Comparison of ENCODE assay signal across 25 cellular contexts in genomic region chr13:94058821-94059360, GRCh38.
"Had no signal": no experiment of that assay in that cellular context is flagged by ENCODE, and none has a peak within 500 bp of the region (broad histone marks: within the 10 kb centered on the region; RNA-seq: fewer than 3 reads in every experiment).

No MANE protein-coding gene starts in this region.

- DNase-seq: dorsolateral prefrontal cortex; effector CD4-positive, alpha-beta T cell; endodermal cell; foreskin melanocyte; kidney; mucosa of descending colon; naive B cell; right cardiac atrium; stimulated activated CD4-positive, alpha-beta T cell treated with anti-CD3 and anti-CD28 coated beads, Interleukin-15, amount 100 ng/mL, for 24 hours; stimulated activated CD4-positive, alpha-beta T cell treated with anti-CD3 and anti-CD28 coated beads, Interleukin-2, amount 100 ng/mL, for 48 hours; stimulated activated naive B cell treated with anti-CD40 and anti-IgM and Interleukin-4, amounts not matched to agents 10 μg/mL and 1 μg/mL and 100 μg/mL, for 72 hours; stimulated activated naive CD8-positive, alpha-beta T cell treated with anti-CD3 and anti-CD28 coated beads, Interleukin-15, amount 100 ng/mL, for 72 hours; transverse colon; upper lobe of right lung; uterus had no signal

- H3K27me3 ChIP-seq: dorsolateral prefrontal cortex, neural progenitor cell, suprapubic skin, transverse colon, upper lobe of right lung, uterus had no signal

- H3K79me2 ChIP-seq: parathyroid adenoma had no signal

- H3K9me3 ChIP-seq: mucosa of descending colon, suprapubic skin, transverse colon, upper lobe of right lung, uterus had no signal

- H3K27ac ChIP-seq: dorsolateral prefrontal cortex, epithelial cell of prostate, neural progenitor cell, parathyroid adenoma, skin epidermis, suprapubic skin, upper lobe of right lung, uterus had no signal

- FAIRE-seq: colon, kidney had no signal

- H3K36me3 ChIP-seq: neural progenitor cell, suprapubic skin, transverse colon, upper lobe of right lung, uterus had no signal

- ATAC-seq: esophagus mucosa; left lobe of liver; mucosa of descending colon; natural killer cell treated with Interleukin-12 subunit alpha and Interleukin-12 subunit beta and Interleukin-15 and Interleukin-18, amount 100 ng/mL, for 72 hours; right cardiac atrium; stimulated activated naive B cell treated with anti-CD40 and anti-IgM and Interleukin-4, amounts not matched to agents 10 μg/mL and 1 μg/mL and 100 μg/mL, for 72 hours; stimulated activated naive CD8-positive, alpha-beta T cell treated with anti-CD3 and anti-CD28 coated beads, Interleukin-15, amount 100 ng/mL, for 72 hours; upper lobe of right lung had no signal

- H3K4me2 ChIP-seq: neural progenitor cell had no signal

- H2AFZ ChIP-seq: neural progenitor cell, parathyroid adenoma had no signal

- H3K4me1 ChIP-seq: parathyroid adenoma, suprapubic skin, upper lobe of right lung, uterus had no signal

- H3K9ac ChIP-seq: neural progenitor cell, parathyroid adenoma had no signal

- H3K4me3 ChIP-seq: dorsolateral prefrontal cortex, lung, mucosa of descending colon, neural progenitor cell, skin epidermis, suprapubic skin, transverse colon, upper lobe of right lung, uterus had no signal
